8 cellular contexts compared by ENCODE assay signal in the genomic region with DNA sequence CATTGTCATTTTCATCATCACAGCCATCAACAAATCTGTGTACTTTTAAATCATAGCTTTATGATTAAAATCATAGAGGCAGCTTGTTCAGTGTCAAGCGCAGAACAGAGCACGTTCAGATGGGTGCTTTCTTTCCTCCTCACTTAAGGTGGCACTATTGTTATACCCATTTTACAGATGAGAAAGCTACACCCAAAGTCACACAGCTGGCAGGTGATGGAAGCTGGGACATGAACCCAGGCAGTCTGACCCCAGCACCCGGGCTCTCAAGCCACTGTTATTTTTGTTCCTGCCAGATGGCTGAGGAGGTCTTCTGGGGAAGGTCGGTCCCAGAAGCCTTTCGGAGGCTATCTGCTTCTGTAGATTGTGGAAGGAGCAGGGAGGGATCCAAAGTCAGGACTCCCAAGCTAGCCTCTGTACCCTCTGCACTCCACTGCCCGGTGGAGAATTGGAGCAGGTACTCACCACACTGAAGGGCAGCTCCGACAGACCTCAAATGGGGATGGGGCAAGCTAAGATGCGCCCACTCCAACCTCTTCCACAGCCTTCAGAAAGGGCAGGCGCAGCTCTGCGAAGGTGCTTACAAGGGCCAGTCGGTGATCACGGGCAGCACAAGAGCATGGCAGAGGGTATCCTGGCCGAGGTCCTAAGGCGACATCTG. TPM values are rescaled to one million over a fixed set of nuclear protein-coding genes. Genes with fewer than 3 reads are reported as not detected.
DNase-seq lines count a peak whose midpoint lies in the region; TF ChIP-seq lines count a peak whose summit lies in the region.

No MANE protein-coding gene starts in this region.

- H3K9me3 Mint-ChIP-seq in glutamatergic neuron (ENCODE audit: unreplicated experiment), result peaks cover 3% of the 10 kb centered on the region

- H3K36me3 ChIP-seq in WERI-Rb-1, result no peaks in the 10 kb centered on the region

- peak; percentile 6 for DNase-seq in activated effector memory CD4-positive, alpha-beta T cell treated with Interleukin-2 at 50 U/mL for 16 hours
- no peak for DNase-seq in activated effector memory CD4-positive, alpha-beta T cell treated with anti-CD3 and anti-CD28 coated beads, Interleukin-2, amount 50 U/mL, for 16 hours
- DNase-seq in WERI-Rb-1 (no peak), glutamatergic neuron (no peak), pons (ENCODE audit: low spot score) (peak; percentile 21), NOMO-1 (lab: John Stamatoyannopoulos, UW; ENCODE audit: unreplicated experiment in 2 of 2) (no peak), NCI-H345 treated with DMSO at 0.1 percent for 48 hours (lab: John Stamatoyannopoulos, UW; ENCODE audit: unreplicated experiment) (no peak), islet precursor cell (no peak)

- H3K9me3 ChIP-seq in WERI-Rb-1 (ENCODE audit: severe bottlenecking), result no peaks in the 10 kb centered on the region

- peaks cover 5% of the 10 kb centered on the region for H3K27me3 Mint-ChIP-seq in glutamatergic neuron (ENCODE audit: unreplicated experiment)

- H3K36me3 Mint-ChIP-seq in glutamatergic neuron (ENCODE audit: unreplicated experiment), result no peaks in the 10 kb centered on the region

- H3K4me3 ChIP-seq in WERI-Rb-1 (ENCODE audit: low read depth, low read length), result peak overlapping the region; percentile 65

- no peaks in the 10 kb centered on the region for H3K27me3 ChIP-seq in WERI-Rb-1 (ENCODE audit: insufficient read depth, low read depth, severe bottlenecking)

- peak overlapping the region; percentile 45 for H3K27ac ChIP-seq in WERI-Rb-1

- no peak for TF ChIP-seq CTCF in WERI-Rb-1 (IDR thresholded peaks at IDR 0.05; ENCODE audit: low read depth, low read length)
- no peak for TF ChIP-seq CTCF in glutamatergic neuron (IDR thresholded peaks at IDR 0.05; ENCODE audit: partially characterized antibody, unreplicated experiment)

- peak overlapping the region; percentile 68 for H3K27ac Mint-ChIP-seq in glutamatergic neuron (ENCODE audit: unreplicated experiment)

- H3K4me3 Mint-ChIP-seq in glutamatergic neuron (ENCODE audit: unreplicated experiment), result peak overlapping the region; percentile 90

- peaks cover 17% of the 10 kb centered on the region for H3K4me1 Mint-ChIP-seq in glutamatergic neuron (ENCODE audit: low read depth, unreplicated experiment)

RNA-seq across cellular contexts. Expression of a gene that starts 0.6 kb away (rescaled TPM):
- 4.5 TPM for total RNA-seq in glutamatergic neuron (ENCODE audit: unreplicated experiment)

RNA-seq across cellular contexts. Expression of a gene that starts 27.1 kb away (rescaled TPM):
- 12.2 TPM for total RNA-seq in glutamatergic neuron (ENCODE audit: unreplicated experiment)

RNA-seq across cellular contexts. Expression of a gene that starts 46.0 kb away (rescaled TPM):
- 17.9 TPM for total RNA-seq in glutamatergic neuron (ENCODE audit: unreplicated experiment)

RNA-seq across cellular contexts. Expression of a gene that starts 50.5 kb away (rescaled TPM):
- total RNA-seq in glutamatergic neuron (ENCODE audit: unreplicated experiment), result 48.5 TPM

RNA-seq across cellular contexts. Expression of a gene that starts 53.1 kb away (rescaled TPM):
- 31.4 TPM for total RNA-seq in glutamatergic neuron (ENCODE audit: unreplicated experiment)

Comparison
In these comparisons a context has a peak if more than half of its experiments do, and no peak if none do; other contexts are left out.
1. DNase-seq: peak in activated effector memory CD4-positive, alpha-beta T cell treated with Interleukin-2 at 50 U/mL for 16 hours (single experiment) and pons (single experiment); none in activated effector memory CD4-positive, alpha-beta T cell treated with anti-CD3 and anti-CD28 coated beads, Interleukin-2, amount 50 U/mL, for 16 hours (single experiment), WERI-Rb-1 (single experiment), glutamatergic neuron (single experiment), NOMO-1 (0 of 2), NCI-H345 treated with DMSO at 0.1 percent for 48 hours (single experiment) and islet precursor cell (single experiment).